In the genomic region with DNA sequence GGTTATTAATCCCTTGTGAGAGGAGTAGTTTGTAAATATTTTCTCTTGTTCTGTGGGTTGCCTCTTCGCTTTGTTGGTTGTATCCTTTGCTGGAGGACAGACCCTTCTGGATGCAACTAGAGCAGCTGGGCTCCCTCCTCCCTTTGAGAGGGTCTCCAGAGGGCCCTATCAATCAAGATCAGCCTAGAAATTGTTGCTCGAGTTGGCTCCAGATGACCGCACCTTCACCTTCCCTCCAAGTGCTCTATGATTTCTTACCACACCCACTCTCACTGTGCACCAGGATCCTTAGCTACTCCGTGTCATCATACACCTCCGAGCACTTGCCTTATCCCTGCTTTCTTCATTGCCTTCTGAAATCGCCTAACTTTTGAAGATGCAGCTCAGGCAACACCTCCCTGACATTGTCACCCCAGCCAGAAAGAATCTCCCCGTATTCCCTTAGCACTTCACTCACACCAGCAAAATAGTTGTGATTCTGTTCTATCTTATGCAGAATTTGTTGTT, we compare ENCODE assay signal across 27 cellular contexts.
"Had no signal": no experiment of that assay in that cellular context is flagged by ENCODE, and none has a peak within 500 bp of the region (broad histone marks: within the 10 kb centered on the region; RNA-seq: fewer than 3 reads in every experiment).

No MANE protein-coding gene starts in this region.

- H3K27me3 ChIP-seq: breast epithelium, esophagus squamous epithelium, left lung, neutrophil, upper lobe of left lung, vagina had no signal

- H3K4me1 Mint-ChIP-seq: activated CD8-positive, alpha-beta memory T cell treated with anti-CD3 and anti-CD28 coated beads, Interleukin-2, amount 10 ng/mL, durations not matched to agents 7 days and 5 days had no signal

- H3K9me3 ChIP-seq: breast epithelium, esophagus squamous epithelium, left lung, lower lobe of right lung, neutrophil, upper lobe of left lung, vagina had no signal

- H3K27ac Mint-ChIP-seq: activated CD4-positive, alpha-beta T cell treated with anti-CD3 and anti-CD28 coated beads for 36 hours; activated CD8-positive, alpha-beta memory T cell treated with anti-CD3 and anti-CD28 coated beads, Interleukin-2, amount 10 ng/mL, durations not matched to agents 7 days and 5 days; activated CD8-positive, alpha-beta T cell treated with anti-CD3 and anti-CD28 coated beads, Interleukin-2, amount 10 ng/mL, durations not matched to agents 7 days and 5 days; activated naive CD4-positive, alpha-beta T cell treated with anti-CD3 and anti-CD28 coated beads, Interleukin-2, amount 10 ng/mL, durations not matched to agents 7 days and 5 days; activated T-cell treated with anti-CD3 and anti-CD28 coated beads, Interleukin-2, amount 50 U/mL, for 72 hours; dendritic cell treated with granulocyte-macrophage colony-stimulating factor and Interleukin-4, amounts not matched to agents 40 ng/mL and 50 ng/mL, for 4 days; natural killer cell; T-helper 2 cell treated with Interferon-gamma antibody and Interleukin-4, amounts not matched to agents 5 μg/mL and 100 μg/mL, for 36 hours had no signal

- H3K36me3 Mint-ChIP-seq: activated CD8-positive, alpha-beta memory T cell treated with anti-CD3 and anti-CD28 coated beads, Interleukin-2, amount 10 ng/mL, durations not matched to agents 7 days and 5 days; activated naive CD4-positive, alpha-beta T cell treated with anti-CD3 and anti-CD28 coated beads, Interleukin-2, amount 10 ng/mL, durations not matched to agents 7 days and 5 days; natural killer cell had no signal

- H3K9me3 Mint-ChIP-seq: activated naive CD4-positive, alpha-beta T cell treated with anti-CD3 and anti-CD28 coated beads, Interleukin-2, amount 10 ng/mL, durations not matched to agents 7 days and 5 days; activated T-cell treated with anti-CD3 and anti-CD28 coated beads, Interleukin-2, amount 50 U/mL, for 72 hours; dendritic cell treated with granulocyte-macrophage colony-stimulating factor and Interleukin-4, amounts not matched to agents 40 ng/mL and 50 ng/mL, for 4 days; natural killer cell; T-helper 2 cell treated with Interferon-gamma antibody and Interleukin-4, amounts not matched to agents 5 μg/mL and 100 μg/mL, for 36 hours had no signal

- ATAC-seq: activated CD4-positive, alpha-beta T cell treated with anti-CD3 and anti-CD28 coated beads for 36 hours; activated CD8-positive, alpha-beta memory T cell treated with anti-CD3 and anti-CD28 coated beads, Interleukin-2, amount 10 ng/mL, durations not matched to agents 7 days and 5 days; activated CD8-positive, alpha-beta T cell treated with anti-CD3 and anti-CD28 coated beads, Interleukin-2, amount 10 ng/mL, durations not matched to agents 7 days and 5 days; activated T-cell treated with anti-CD3 and anti-CD28 coated beads, Interleukin-2, amount 50 U/mL, for 72 hours; left lung; lower lobe of right lung; natural killer cell; stimulated activated naive CD8-positive, alpha-beta T cell treated with anti-CD3 and anti-CD28 coated beads, Interleukin-15, Interleukin-2, amounts not matched to agents 100 U/mL and 50 U/mL, for 24 hours had no signal

- H3K4me3 ChIP-seq: breast epithelium, esophagus squamous epithelium, left lung, lower lobe of right lung, upper lobe of left lung, vagina had no signal

- H3K27ac ChIP-seq: breast epithelium, epithelial cell of prostate, esophagus squamous epithelium, left lung, lower lobe of right lung, neutrophil, upper lobe of left lung, vagina had no signal

- H3K4me3 Mint-ChIP-seq: activated CD4-positive, alpha-beta T cell treated with anti-CD3 and anti-CD28 coated beads for 36 hours; activated CD8-positive, alpha-beta memory T cell treated with anti-CD3 and anti-CD28 coated beads, Interleukin-2, amount 10 ng/mL, durations not matched to agents 7 days and 5 days; activated CD8-positive, alpha-beta T cell treated with anti-CD3 and anti-CD28 coated beads, Interleukin-2, amount 10 ng/mL, durations not matched to agents 7 days and 5 days; activated naive CD4-positive, alpha-beta T cell treated with anti-CD3 and anti-CD28 coated beads, Interleukin-2, amount 10 ng/mL, durations not matched to agents 7 days and 5 days; activated T-cell treated with anti-CD3 and anti-CD28 coated beads, Interleukin-2, amount 50 U/mL, for 72 hours; dendritic cell treated with granulocyte-macrophage colony-stimulating factor and Interleukin-4, amounts not matched to agents 40 ng/mL and 50 ng/mL, for 4 days; natural killer cell; T-helper 2 cell treated with Interferon-gamma antibody and Interleukin-4, amounts not matched to agents 5 μg/mL and 100 μg/mL, for 36 hours had no signal

- H3K27me3 Mint-ChIP-seq: activated CD4-positive, alpha-beta T cell treated with anti-CD3 and anti-CD28 coated beads for 36 hours; activated CD8-positive, alpha-beta memory T cell treated with anti-CD3 and anti-CD28 coated beads, Interleukin-2, amount 10 ng/mL, durations not matched to agents 7 days and 5 days; activated naive CD4-positive, alpha-beta T cell treated with anti-CD3 and anti-CD28 coated beads, Interleukin-2, amount 10 ng/mL, durations not matched to agents 7 days and 5 days; dendritic cell treated with granulocyte-macrophage colony-stimulating factor and Interleukin-4, amounts not matched to agents 40 ng/mL and 50 ng/mL, for 4 days had no signal

- H3K36me3 ChIP-seq: breast epithelium, esophagus squamous epithelium, left lung, lower lobe of right lung, neutrophil, upper lobe of left lung, vagina had no signal

- H3K4me1 ChIP-seq: breast epithelium, lower lobe of right lung, upper lobe of left lung, vagina had no signal

- DNase-seq: activated CD4-positive, alpha-beta T cell treated with anti-CD3 and anti-CD28 coated beads for 36 hours; activated CD4-positive, CD25-positive, alpha-beta regulatory T cell; activated CD8-positive, alpha-beta memory T cell treated with anti-CD3 and anti-CD28 coated beads, Interleukin-2, amount 10 ng/mL, durations not matched to agents 7 days and 5 days; activated CD8-positive, alpha-beta T cell treated with anti-CD3 and anti-CD28 coated beads, Interleukin-2, amount 10 ng/mL, durations not matched to agents 7 days and 5 days; activated effector memory CD4-positive, alpha-beta T cell treated with Interleukin-2 at 50 U/mL for 16 hours; activated naive CD4-positive, alpha-beta T cell treated with anti-CD3 and anti-CD28 coated beads, Interleukin-2, amount 10 ng/mL, durations not matched to agents 7 days and 5 days; activated T-cell treated with anti-CD3 and anti-CD28 coated beads, Interleukin-2, amount 50 U/mL, for 72 hours; amygdala; central memory CD4-positive, alpha-beta T cell; effector CD4-positive, alpha-beta T cell; esophagus squamous epithelium; foreskin melanocyte; kidney glomerular epithelial cell; left lung; lower lobe of right lung; mesenchymal stem cell; natural killer cell; stimulated activated naive CD8-positive, alpha-beta T cell treated with anti-CD3 and anti-CD28 coated beads, Interleukin-15, Interleukin-2, amounts not matched to agents 100 U/mL and 50 U/mL, for 24 hours; substantia nigra; T-helper 1 cell; upper lobe of left lung had no signal
